9 cellular contexts compared by ENCODE assay signal in genomic region chr1:23693599-23693998, GRCh38. TPM values are rescaled to one million over a fixed set of nuclear protein-coding genes. Genes with fewer than 3 reads are reported as not detected.
DNase-seq lines count a peak whose midpoint lies in the region; ATAC-seq and TF ChIP-seq lines count a peak whose summit lies in the region.
"Had no signal": no experiment of that assay in that cellular context is flagged by ENCODE, and none has a peak within 500 bp of the region (broad histone marks: within the 10 kb centered on the region; RNA-seq: fewer than 3 reads in every experiment).

No MANE protein-coding gene starts in this region.

- no peak overlapping the region for H3K9ac ChIP-seq in OCI-LY3 (ENCODE audit: low read length)
- H3K9ac ChIP-seq in neural progenitor cell, result peak overlapping the region; percentile 100

- no peaks in the 10 kb centered on the region for H3K9me3 Mint-ChIP-seq in neural progenitor cell

- H3K4me3 ChIP-seq in GM08714 (ENCODE audit: low read length), result peak overlapping the region; percentile 95
- peak overlapping the region; percentile 98; the same call in 1 of the 2 replicates for H3K4me3 ChIP-seq in OCI-LY3 (ENCODE audit: low read length)
- no peak overlapping the region for H3K4me3 ChIP-seq in effector memory CD4-positive, alpha-beta T cell (ENCODE audit: insufficient read depth, low read depth, low read length, poor library complexity, severe bottlenecking)
- H3K4me3 ChIP-seq in neural progenitor cell, result peak overlapping the region; percentile 97

- no peak for DNase-seq in effector memory CD4-positive, alpha-beta T cell
- DNase-seq in neural progenitor cell (ENCODE audit: low spot score), result no peak
- no peak for DNase-seq in NOMO-1 treated with dmso at 0.1 percent for 144 hours (lab: John Stamatoyannopoulos, UW; ENCODE audit: unreplicated experiment)
- DNase-seq in AG08395 (ENCODE audit: low spot score), result no peak
- DNase-seq in NCI-H2171 (lab: John Stamatoyannopoulos, UW), result no peak
- DNase-seq: SIG-M5 had no signal

- no peaks in the 10 kb centered on the region for H3K27me3 ChIP-seq in OCI-LY3 (ENCODE audit: low read depth, low read length)
- H3K27me3 ChIP-seq in effector memory CD4-positive, alpha-beta T cell (replicated peaks; ENCODE audit: control insufficient read depth, insufficient read depth, low read length, poor library complexity, severe bottlenecking), result no peaks in the 10 kb centered on the region
- no peaks in the 10 kb centered on the region for H3K27me3 ChIP-seq in neural progenitor cell

- H3K36me3 ChIP-seq in OCI-LY3 (replicated peaks; ENCODE audit: low read depth, low read length) (peaks cover 60% of the 10 kb centered on the region), neural progenitor cell (peaks cover 23% of the 10 kb centered on the region)
- H3K36me3 ChIP-seq in effector memory CD4-positive, alpha-beta T cell (ENCODE audit: control insufficient read depth, insufficient read depth, low read length), result peaks cover 52% of the 10 kb centered on the region

- peaks cover 64% of the 10 kb centered on the region for H4K20me1 ChIP-seq in OCI-LY3 (ENCODE audit: insufficient read depth, low read length)
- peaks cover 67% of the 10 kb centered on the region for H4K20me1 ChIP-seq in neural progenitor cell (ENCODE audit: low read depth)

- H3K27me3 Mint-ChIP-seq in neural progenitor cell (ENCODE audit: insufficient read depth, low read depth), result no peaks in the 10 kb centered on the region

- H3K79me2 ChIP-seq in OCI-LY3 (ENCODE audit: low read length) (peaks cover 72% of the 10 kb centered on the region), neural progenitor cell (ENCODE audit: low read depth) (peaks cover 71% of the 10 kb centered on the region)

- no peak for ATAC-seq in GM21390 (IDR thresholded peaks at IDR 0.05; ENCODE audit: unreplicated experiment)

- H3K27ac Mint-ChIP-seq in neural progenitor cell, result no peak overlapping the region

- no peaks in the 10 kb centered on the region for H3K9me3 ChIP-seq in OCI-LY3 (ENCODE audit: insufficient read depth, low read length)
- no peaks in the 10 kb centered on the region for H3K9me3 ChIP-seq in effector memory CD4-positive, alpha-beta T cell (ENCODE audit: control insufficient read depth, low read length)
- no peaks in the 10 kb centered on the region for H3K9me3 ChIP-seq in neural progenitor cell (ENCODE audit: low read depth)

- H3K4me1 ChIP-seq in OCI-LY3 (ENCODE audit: low read length) (peaks cover 22% of the 10 kb centered on the region), neural progenitor cell (peaks cover 14% of the 10 kb centered on the region)
- H3K4me1 ChIP-seq in effector memory CD4-positive, alpha-beta T cell (ENCODE audit: control insufficient read depth, insufficient read depth, low read length, poor library complexity, severe bottlenecking), result peaks cover 16% of the 10 kb centered on the region

- peak overlapping the region; percentile 95 for H3K4me3 Mint-ChIP-seq in neural progenitor cell

- H3K4me2 ChIP-seq in OCI-LY3 (ENCODE audit: low read length), result peak overlapping the region; percentile 87
- H3K4me2 ChIP-seq in neural progenitor cell, result peak overlapping the region; percentile 100

- H3K36me3 Mint-ChIP-seq in neural progenitor cell, result peaks cover 40% of the 10 kb centered on the region

- peaks cover 57% of the 10 kb centered on the region for H3F3A ChIP-seq in neural progenitor cell (ENCODE audit: low read depth)

- no peak for TF ChIP-seq CTCF in OCI-LY3 (IDR thresholded peaks at IDR 0.05; ENCODE audit: low read depth, low read length)
- no peak for TF ChIP-seq CTCF in neural progenitor cell (IDR thresholded peaks at IDR 0.05)

- no peak overlapping the region for H3K27ac ChIP-seq in OCI-LY3 (ENCODE audit: low read length)
- peak overlapping the region; percentile 74 for H3K27ac ChIP-seq in effector memory CD4-positive, alpha-beta T cell (ENCODE audit: insufficient read depth, low read length, poor library complexity, severe bottlenecking)
- no peak overlapping the region for H3K27ac ChIP-seq in neural progenitor cell

- peaks cover 27% of the 10 kb centered on the region for H3K4me1 Mint-ChIP-seq in neural progenitor cell

- H2AFZ ChIP-seq in OCI-LY3 (ENCODE audit: low read depth, low read length) (no peak overlapping the region), neural progenitor cell (replicated peaks) (no peak overlapping the region)

RNA-seq across cellular contexts. Expression of gene RPL11, which starts 2.0 kb away (rescaled TPM):
- 1,388 and 2,503 TPM in 2 replicates for total RNA-seq in neural progenitor cell (ENCODE audit: low replicate concordance)

RNA-seq across cellular contexts. Expression of gene ELOA, which starts 49.7 kb away (rescaled TPM):
- 29.1 and 30.0 TPM in 2 replicates for total RNA-seq in neural progenitor cell (ENCODE audit: low replicate concordance)
